Comparison of ENCODE assay signal across 13 cellular contexts in genomic region chr9:109181284-109181683, GRCh38. TPM values are rescaled to one million over a fixed set of nuclear protein-coding genes. Genes with fewer than 3 reads are reported as not detected.
A peak's percentile ranks its signal among the peaks of the same experiment; 100 is the strongest.
DNase-seq lines count a peak whose midpoint lies in the region; ATAC-seq, FAIRE-seq and TF ChIP-seq lines count a peak whose summit lies in the region.
"Had no signal": no experiment of that assay in that cellular context is flagged by ENCODE, and none has a peak within 500 bp of the region (broad histone marks: within the 10 kb centered on the region; RNA-seq: fewer than 3 reads in every experiment).

No MANE protein-coding gene starts in this region.

- SMC1A ChIA-PET in GM12878 (lab: Charles Lee; ENCODE audit: uncharacterized antibody, unreplicated experiment): interaction anchor here (0.6 to 1.4 kb wide), 3 partner anchors 165 to 343 kb away, joined by 3 to 4 read pairs (median 3); no protein-coding TSS in a partner anchor

- peaks cover 2 to 3% of the 10 kb centered on the region in 2 experiments; a peak in 1 of 4 replicates for H3K27me3 ChIP-seq in GM12878 (replicated peaks in 1 of 2; ENCODE audit: control insufficient read depth in 2 of 2, insufficient read depth in 2 of 2, low read length in 1 of 2)
- no peaks in the 10 kb centered on the region for H3K27me3 ChIP-seq in gastrocnemius medialis
- H3K27me3 ChIP-seq: adrenal gland had no signal

- H3K9me3 ChIP-seq in GM12878 (replicated peaks; ENCODE audit: control insufficient read depth, insufficient read depth, low read length) (no peaks in the 10 kb centered on the region), gastrocnemius medialis (no peaks in the 10 kb centered on the region)
- H3K9me3 ChIP-seq: adrenal gland had no signal

- no peak for TF ChIP-seq RAD21 in GM12878 (IDR thresholded peaks at IDR 0.05; ENCODE audit: insufficient read depth, low read depth, low read length)

- CTCF ChIA-PET in GM12878 (lab: Yijun Ruan, JAX): no interaction called here

- no peak overlapping the region for H2AFZ ChIP-seq in GM12878 (ENCODE audit: control insufficient read depth, low read depth, low read length)

- no peak for TF ChIP-seq EP300 in GM12878 (IDR thresholded peaks at IDR 0.05; ENCODE audit: borderline replicate concordance in 1 of 2, control insufficient read depth in 1 of 2, low read depth in 2 of 2, low read length in 2 of 2)

- H3K27ac ChIP-seq in GM12878 (ENCODE audit: control insufficient read depth, insufficient read depth) (no peak overlapping the region), gastrocnemius medialis (no peak overlapping the region)
- H3K27ac ChIP-seq: adrenal gland had no signal

- no peaks in the 10 kb centered on the region for H3K79me2 ChIP-seq in GM12878 (ENCODE audit: control insufficient read depth, insufficient read depth, low read length)

- WGBS in GM12878 (ENCODE audit: insufficient coverage, insufficient replicate concordance, low lambda C conversion rate, missing lambda C conversion rate): 0% methylated on average over 1 of the region's 1 CpG

- H3K4me3 ChIP-seq in GM12878 (no peak overlapping the region), gastrocnemius medialis (no peak overlapping the region)
- H3K4me3 ChIP-seq: adrenal gland had no signal

- intact Hi-C loops in GM12878 (cut with micrococcal nuclease; ENCODE audit: unreplicated experiment) (loop anchor here (5.0 kb wide), 1 partner anchor 141 kb away; the partner anchor contains the start of gene EPB41L4B), gastrocnemius medialis (cut with DNase I; ENCODE audit: low total_unique reads) (no loop called here)

- H3K36me3 ChIP-seq in GM12878 (ENCODE audit: control insufficient read depth in 2 of 2, insufficient read depth in 2 of 2, low read length in 1 of 2) (no peaks in the 10 kb centered on the region), gastrocnemius medialis (no peaks in the 10 kb centered on the region)
- H3K36me3 ChIP-seq: adrenal gland had no signal

- H3K4me1 ChIP-seq in GM12878 (ENCODE audit: control insufficient read depth, insufficient read depth, low read length) (peaks cover 9% of the 10 kb centered on the region), gastrocnemius medialis (no peaks in the 10 kb centered on the region)
- H3K4me1 ChIP-seq: adrenal gland had no signal

- no TSS peak for BruUV-seq in GM12878 (replicated peaks; lab: Mats Ljungman, UMichigan)

- TF ChIP-seq CTCF in GM12878 (IDR thresholded peaks at IDR 0.05 in 2 of 3, conservative IDR thresholded peaks at IDR 0.05 in 1 of 3; ENCODE audit: control insufficient read depth in 2 of 3, extremely low read depth in 1 of 3, insufficient read depth in 1 of 3, low read depth in 3 of 3, low read length in 3 of 3) (no peak), gastrocnemius medialis (IDR thresholded peaks at IDR 0.05 in 4 of 5, conservative IDR thresholded peaks at IDR 0.05 in 1 of 5) (no peak)

- H3K4me2 ChIP-seq in GM12878 (ENCODE audit: control insufficient read depth, insufficient read depth): no peak overlapping the region

- FAIRE-seq in GM12878 (lab: Jason Lieb, UNC): no peak
- FAIRE-seq: endothelial cell of umbilical vein had no signal

- RAD21 ChIA-PET in GM12878 (lab: Charles Lee; ENCODE audit: unreplicated experiment): no interaction called here

- TF ChIP-seq POLR2A in GM12878 (IDR thresholded peaks at IDR 0.05; ENCODE audit: low read depth, low read length): no peak
- TF ChIP-seq POLR2A in gastrocnemius medialis (IDR thresholded peaks at IDR 0.05): no peak

- no peaks in the 10 kb centered on the region for H4K20me1 ChIP-seq in GM12878 (ENCODE audit: control insufficient read depth, insufficient read depth)

- H3K9ac ChIP-seq in GM12878 (ENCODE audit: control insufficient read depth, insufficient read depth, low read length): no peak overlapping the region

- ATAC-seq in GM18498 (IDR thresholded peaks at IDR 0.05; ENCODE audit: unreplicated experiment) (peak; percentile 64), GM21360 (IDR thresholded peaks at IDR 0.05; ENCODE audit: unreplicated experiment) (peak; percentile 89), HG03439 (IDR thresholded peaks at IDR 0.05; ENCODE audit: unreplicated experiment) (peak; percentile 49), GM12878 (peak; percentile 90), gastrocnemius medialis (no peak), HG03571 (IDR thresholded peaks at IDR 0.05; ENCODE audit: unreplicated experiment) (no peak)

- in situ Hi-C loops in GM12878 (cut with MboI) (no loop called here), gastrocnemius medialis (cut with MboI; ENCODE audit: low sequenced_read_pairs in 4 of 4) (no loop called here)

- DNase-seq in GM12878 (ENCODE audit: low read depth, low spot score) (peak; percentile 51), gastrocnemius medialis (no peak), hepatic stellate cell (ENCODE audit: low spot score) (no peak), NCI-H748 (lab: John Stamatoyannopoulos, UW; ENCODE audit: unreplicated experiment) (no peak)
- DNase-seq: adrenal gland, DMS53, IMR-90, NCI-H510A had no signal

- POLR2A ChIA-PET in GM12878 (lab: Charles Lee): no interaction called here

TF ChIP-seq in GM12878, 131 proteins besides CTCF, POLR2A, EP300 and RAD21 (continues in another document):
- TF ChIP-seq SREBF2 (IDR thresholded peaks at IDR 0.05; ENCODE audit: low read length) (no peak), ETV6 (conservative IDR thresholded peaks at IDR 0.05 in 1 of 2, IDR thresholded peaks at IDR 0.05 in 1 of 2; ENCODE audit: borderline replicate concordance in 1 of 2, low read depth in 1 of 2) (peak in 1 of 2 experiments; percentile 58; a peak in 1 of 4 replicates), CREB1 (IDR thresholded peaks at IDR 0.05; ENCODE audit: low read depth) (0 out of 2 replicates have a peak, but pooled peaks have one; percentile 30), MAX (IDR thresholded peaks at IDR 0.05; ENCODE audit: low read depth, low read length) (no peak), MLLT1 (IDR thresholded peaks at IDR 0.05) (no peak), E4F1 (IDR thresholded peaks at IDR 0.05; ENCODE audit: borderline replicate concordance, partially characterized antibody) (no peak)

RNA-seq across cellular contexts. Expression of gene FRRS1L, which starts 14.2 kb away (rescaled TPM):
- total RNA-seq in GM12878 (2013; cell fraction: nucleolus; rRNA removed): not detected in 2 replicates
- under 0.01 TPM in 1 of 2 replicates, not detected in the other for total RNA-seq in GM12878 (2014; rRNA removed)
- not detected in 2 replicates for total RNA-seq in GM12878 (2014; rRNA removed; fragmentation: Illumina TruSeq; extraction: Trizol)
- not detected in 2 replicates for total RNA-seq in GM12878 (2021)
- polyA plus RNA-seq in GM12878 (2011; ENCODE audit: low read depth): not detected
- polyA plus RNA-seq in GM12878 (2011; rRNA removed): not detected in 2 replicates
- under 0.01 TPM in 1 of 2 replicates, not detected in the other for polyA plus RNA-seq in GM12878 (2011; cell fraction: cytosol; rRNA removed)
- polyA plus RNA-seq in GM12878 (2011; cell fraction: nucleus; rRNA removed): not detected in 2 replicates
- polyA plus RNA-seq in GM12878 (2012): not detected in 2 replicates
- polyA plus RNA-seq in GM12878 (2014; fragmentation: Illumina TruSeq; extraction: Trizol): not detected in 2 replicates
- polyA plus RNA-seq in GM12878 (2014; fragmentation: Nextera tagmentation; extraction: Ambion mirVana): not detected
- polyA plus RNA-seq in GM12878 (2014; rRNA removed): not detected in 2 replicates
- not detected for polyA plus RNA-seq in GM12878 (2016; fragmentation: Nextera tagmentation; extraction: Ambion mirVana)
- polyA minus RNA-seq in GM12878 (2011; rRNA and poly(A)+ RNA removed): not detected in 2 replicates
- polyA minus RNA-seq in GM12878 (2011; cell fraction: cytosol; rRNA and poly(A)+ RNA removed): not detected in 2 replicates
- polyA minus RNA-seq in GM12878 (2011; cell fraction: nucleus; rRNA and poly(A)+ RNA removed): not detected in 2 replicates
- under 1 TPM in 1 of 4 donors, not detected in 3; 0.02 TPM for total RNA-seq in gastrocnemius medialis
- total RNA-seq: endothelial cell of umbilical vein had no signal
- polyA plus RNA-seq: endothelial cell of umbilical vein had no signal

Comparison
In these comparisons a context has a peak if more than half of its experiments do, and no peak if none do; other contexts are left out.
1. ATAC-seq: peak in GM18498 (single experiment), GM21360 (single experiment), HG03439 (single experiment) and GM12878 (single experiment); none in gastrocnemius medialis (0 of 2) and HG03571 (single experiment).